ENCODE assay signal across 17 cellular contexts in the genomic region with DNA sequence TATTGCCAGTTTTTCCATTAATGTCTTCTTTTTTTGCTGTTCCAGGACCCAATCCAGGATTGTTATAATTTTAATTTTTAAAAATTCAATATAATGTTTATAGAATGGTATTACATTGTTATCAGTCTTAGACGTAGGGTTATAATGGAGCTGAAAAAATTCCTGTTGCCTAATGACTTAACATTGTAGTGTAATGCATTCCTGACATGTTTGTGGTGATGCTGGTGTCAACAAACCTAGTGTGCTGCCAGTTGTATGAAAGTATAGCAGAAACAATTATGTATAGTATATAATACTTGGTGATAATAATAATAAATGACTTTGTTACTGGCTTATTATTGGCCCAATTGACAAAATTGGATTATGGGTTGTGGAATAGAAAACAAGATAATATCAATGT. TPM values are rescaled to one million over a fixed set of nuclear protein-coding genes. Genes with fewer than 3 reads are reported as not detected.
DNase-seq lines count a peak whose midpoint lies in the region; ATAC-seq, FAIRE-seq and TF ChIP-seq lines count a peak whose summit lies in the region.
"Had no signal": no experiment of that assay in that cellular context is flagged by ENCODE, and none has a peak within 500 bp of the region (broad histone marks: within the 10 kb centered on the region; RNA-seq: fewer than 3 reads in every experiment).

No MANE protein-coding gene starts in this region.

- H3K27ac ChIP-seq in astrocyte (ENCODE audit: low read depth, low read length) (no peak overlapping the region), smooth muscle cell (ENCODE audit: low read depth) (peak overlapping the region; percentile 33)
- H3K27ac ChIP-seq: lower lobe of right lung, upper lobe of right lung had no signal

- H2AFZ ChIP-seq in astrocyte (ENCODE audit: low read depth, low read length) (no peak overlapping the region), smooth muscle cell (ENCODE audit: low read depth) (no peak overlapping the region)

- H3K36me3 ChIP-seq in astrocyte (ENCODE audit: insufficient read depth, low read length): no peaks in the 10 kb centered on the region
- no peaks in the 10 kb centered on the region for H3K36me3 ChIP-seq in smooth muscle cell (ENCODE audit: low read depth)
- H3K36me3 ChIP-seq: lower lobe of right lung, upper lobe of right lung had no signal

- H3K9me3 ChIP-seq in astrocyte (ENCODE audit: insufficient read depth, low read depth, low read length) (no peaks in the 10 kb centered on the region), smooth muscle cell (replicated peaks; ENCODE audit: low read depth) (no peaks in the 10 kb centered on the region)
- H3K9me3 ChIP-seq: lower lobe of right lung, upper lobe of right lung had no signal

- H3K9me3 Mint-ChIP-seq in astrocyte (ENCODE audit: unreplicated experiment): no peaks in the 10 kb centered on the region
- H3K9me3 Mint-ChIP-seq in osteocyte (ENCODE audit: unreplicated experiment): peaks cover 4% of the 10 kb centered on the region
- H3K9me3 Mint-ChIP-seq: activated naive CD4-positive, alpha-beta T cell treated with anti-CD3 and anti-CD28 coated beads, Interleukin-2, amount 50 U/mL, for 72 hours had no signal

- H3K27me3 Mint-ChIP-seq in astrocyte (ENCODE audit: low read depth, unreplicated experiment) (no peaks in the 10 kb centered on the region), osteocyte (ENCODE audit: unreplicated experiment) (no peaks in the 10 kb centered on the region)
- H3K27me3 Mint-ChIP-seq: stimulated activated naive B cell treated with anti-CD40 and anti-IgM and Interleukin-4, amounts not matched to agents 10 μg/mL and 1 μg/mL and 100 μg/mL, for 72 hours had no signal

- H3K4me3 Mint-ChIP-seq in astrocyte (ENCODE audit: unreplicated experiment): no peak overlapping the region
- no peak overlapping the region for H3K4me3 Mint-ChIP-seq in osteocyte (ENCODE audit: unreplicated experiment)
- H3K4me3 Mint-ChIP-seq: stimulated activated naive B cell treated with anti-CD40 and anti-IgM and Interleukin-4, amounts not matched to agents 10 μg/mL and 1 μg/mL and 100 μg/mL, for 72 hours had no signal

- H3K27ac Mint-ChIP-seq in astrocyte (ENCODE audit: unreplicated experiment) (no peak overlapping the region), osteocyte (ENCODE audit: unreplicated experiment) (no peak overlapping the region)
- H3K27ac Mint-ChIP-seq: activated naive CD4-positive, alpha-beta T cell treated with anti-CD3 and anti-CD28 coated beads, Interleukin-2, amount 50 U/mL, for 72 hours; stimulated activated naive B cell treated with anti-CD40 and anti-IgM and Interleukin-4, amounts not matched to agents 10 μg/mL and 1 μg/mL and 100 μg/mL, for 72 hours had no signal

- no peak overlapping the region for H3K4me2 ChIP-seq in astrocyte (ENCODE audit: low read length)
- peak overlapping the region; percentile 20 for H3K4me2 ChIP-seq in smooth muscle cell

- H4K20me1 ChIP-seq in astrocyte (ENCODE audit: insufficient read depth, low read length) (no peaks in the 10 kb centered on the region), smooth muscle cell (ENCODE audit: low read depth) (no peaks in the 10 kb centered on the region)

- H3K4me3 ChIP-seq in astrocyte (ENCODE audit: insufficient read depth, low read depth, low read length): no peak overlapping the region
- no peak overlapping the region for H3K4me3 ChIP-seq in fibroblast of villous mesenchyme (ENCODE audit: low read depth, low read length)
- no peak overlapping the region for H3K4me3 ChIP-seq in smooth muscle cell
- H3K4me3 ChIP-seq: lower lobe of right lung, upper lobe of right lung had no signal

- H3K4me1 Mint-ChIP-seq in astrocyte (ENCODE audit: low read depth, unreplicated experiment): peaks cover 3% of the 10 kb centered on the region
- no peaks in the 10 kb centered on the region for H3K4me1 Mint-ChIP-seq in osteocyte (ENCODE audit: unreplicated experiment)

- DNase-seq in HCEC 1CT: peak; percentile 73
- DNase-seq in astrocyte (ENCODE audit: low read depth): peak; percentile 68
- peak; percentile 83 for DNase-seq in fibroblast of villous mesenchyme (ENCODE audit: low read depth)
- DNase-seq in smooth muscle cell (lab: John Stamatoyannopoulos, UW; ENCODE audit: unreplicated experiment): no peak
- no peak for DNase-seq in osteocyte (ENCODE audit: extremely low spot score, unreplicated experiment)
- no peak for DNase-seq in amniotic stem cell (lab: John Stamatoyannopoulos, UW)
- DNase-seq: activated T-cell treated with anti-CD3 and anti-CD28 coated beads for 4 hours; lower lobe of right lung; NCI-H1694 treated with DMSO at 0.1 percent for 48 hours; NCI-H524 treated with DMSO at 0.1 percent for 48 hours; stimulated activated naive B cell treated with anti-CD40 and anti-IgM and Interleukin-4, amounts not matched to agents 10 μg/mL and 1 μg/mL and 100 μg/mL, for 72 hours; T-helper 1 cell; upper lobe of right lung had no signal

- H3K27me3 ChIP-seq in astrocyte (ENCODE audit: insufficient read depth, low read length) (no peaks in the 10 kb centered on the region), smooth muscle cell (ENCODE audit: low read depth) (no peaks in the 10 kb centered on the region)
- H3K27me3 ChIP-seq: upper lobe of right lung had no signal

- H3F3A ChIP-seq in smooth muscle cell (ENCODE audit: low read depth): no peaks in the 10 kb centered on the region

- 0% methylated on average over 1 of the region's 1 CpG for WGBS in smooth muscle cell (ENCODE audit: low lambda C conversion rate)

- H3K9ac ChIP-seq in astrocyte (ENCODE audit: low read length): no peak overlapping the region
- no peak overlapping the region for H3K9ac ChIP-seq in smooth muscle cell (ENCODE audit: low read depth)

- H3K79me2 ChIP-seq in astrocyte (ENCODE audit: insufficient read depth, low read length): no peaks in the 10 kb centered on the region
- H3K79me2 ChIP-seq in smooth muscle cell (ENCODE audit: low read depth): no peaks in the 10 kb centered on the region

- FAIRE-seq in astrocyte (lab: Jason Lieb, UNC): no peak

- TF ChIP-seq CTCF in astrocyte (IDR thresholded peaks at IDR 0.05; ENCODE audit: insufficient read depth, low read depth, low read length) (no peak), fibroblast of villous mesenchyme (IDR thresholded peaks at IDR 0.05; ENCODE audit: insufficient read depth, low read depth, low read length) (no peak), smooth muscle cell (IDR thresholded peaks at IDR 0.05; ENCODE audit: borderline replicate concordance, insufficient read depth, poor library complexity, severe bottlenecking) (no peak), osteocyte (IDR thresholded peaks at IDR 0.05) (no peak)

- H3K36me3 Mint-ChIP-seq in astrocyte (ENCODE audit: low read depth, unreplicated experiment): no peaks in the 10 kb centered on the region
- H3K36me3 Mint-ChIP-seq in osteocyte (ENCODE audit: unreplicated experiment): peaks cover 5% of the 10 kb centered on the region

- H3K4me1 ChIP-seq in astrocyte (ENCODE audit: insufficient read depth, low read length) (no peaks in the 10 kb centered on the region), smooth muscle cell (ENCODE audit: low read depth) (peaks cover 8% of the 10 kb centered on the region)
- H3K4me1 ChIP-seq: lower lobe of right lung, upper lobe of right lung had no signal

- ATAC-seq in GM21528 (IDR thresholded peaks at IDR 0.05; ENCODE audit: low FRiP score, unreplicated experiment): no peak
- no peak for ATAC-seq in GM18498 (IDR thresholded peaks at IDR 0.05; ENCODE audit: unreplicated experiment)
- ATAC-seq: activated naive CD4-positive, alpha-beta T cell treated with anti-CD3 and anti-CD28 coated beads, Interleukin-2, amount 50 U/mL, for 72 hours; lower lobe of right lung; stimulated activated naive B cell treated with anti-CD40 and anti-IgM and Interleukin-4, amounts not matched to agents 10 μg/mL and 1 μg/mL and 100 μg/mL, for 72 hours; upper lobe of right lung had no signal

RNA-seq across cellular contexts. Expression of gene KIZ, which starts 30.4 kb away (rescaled TPM):
- total RNA-seq in astrocyte: 9.7 and 15.5 TPM in 2 replicates
- 15.5 TPM in 2 replicates for total RNA-seq in fibroblast of villous mesenchyme
- 20.5 and 20.9 TPM in 2 replicates for total RNA-seq in smooth muscle cell
- polyA plus RNA-seq in smooth muscle cell: 16.9 and 19.2 TPM in 2 replicates
- 16.9 and 21.2 TPM in 2 replicates for total RNA-seq in osteocyte

RNA-seq across cellular contexts. Expression of gene LINC00237, which starts 50.1 kb away (rescaled TPM):
- total RNA-seq in astrocyte (not detected in 2 replicates), fibroblast of villous mesenchyme (not detected in 2 replicates), smooth muscle cell (not detected in 2 replicates), osteocyte (not detected in 2 replicates)
- not detected in 2 replicates for polyA plus RNA-seq in smooth muscle cell
- total RNA-seq: activated naive CD4-positive, alpha-beta T cell treated with anti-CD3 and anti-CD28 coated beads, Interleukin-2, amount 50 U/mL, for 72 hours; lower lobe of right lung; upper lobe of right lung had no signal
- polyA plus RNA-seq: esophagus had no signal

Comparison
In these comparisons a context has a peak if more than half of its experiments do, and no peak if none do; other contexts are left out.
1. DNase-seq: peak in HCEC 1CT (single experiment), astrocyte (single experiment) and fibroblast of villous mesenchyme (single experiment); none in smooth muscle cell (single experiment), osteocyte (single experiment) and amniotic stem cell (single experiment).